ENCODE assay signal across 32 cellular contexts in genomic region chr4:139152249-139152648, GRCh38.
"Had no signal": no experiment of that assay in that cellular context is flagged by ENCODE, and none has a peak within 500 bp of the region (broad histone marks: within the 10 kb centered on the region; RNA-seq: fewer than 3 reads in every experiment).

No MANE protein-coding gene starts in this region.

- H3K27me3 ChIP-seq: body of pancreas, breast epithelium, Peyer's patch, SJSA1 had no signal

- FAIRE-seq: astrocyte, TTC549 had no signal

- H3K9me3 Mint-ChIP-seq: activated CD4-positive, alpha-beta T cell treated with anti-CD3 and anti-CD28 coated beads, Interleukin-2, amount 10 ng/mL, durations not matched to agents 7 days and 5 days; activated naive CD4-positive, alpha-beta T cell treated with anti-CD3 and anti-CD28 coated beads, Interleukin-2, amount 50 U/mL, for 24 hours; activated naive CD8-positive, alpha-beta T cell treated with anti-CD3 and anti-CD28 coated beads, Interleukin-2, amount 10 ng/mL, durations not matched to agents 7 days and 5 days; activated T-cell treated with anti-CD3 and anti-CD28 coated beads, Interleukin-2, amount 50 U/mL, for 24 hours; activated T-helper 2 cell treated with anti-CD3 and anti-CD28 coated beads, Interferon-gamma antibody, Interleukin-2, Interleukin-4, amounts not matched to agents 10 μg/mL and 5 μg/mL and 100 μg/mL, durations not matched to agents 14 hours and 24 hours and 36 hours; T-helper 1 cell treated with Interleukin-12 subunit alpha and Interleukin-12 subunit beta and Interleukin-4 antibody, amounts not matched to agents 30 μg/mL and 1 μg/mL, for 36 hours; T-helper 2 cell treated with Interferon-gamma antibody and Interleukin-4, amounts not matched to agents 5 μg/mL and 100 μg/mL, for 36 hours had no signal

- DNase-seq: activated CD4-positive, alpha-beta T cell treated with anti-CD3 and anti-CD28 coated beads for 36 hours; activated CD4-positive, alpha-beta T cell treated with anti-CD3 and anti-CD28 coated beads, Interleukin-2, amount 10 ng/mL, durations not matched to agents 7 days and 5 days; activated CD4-positive, alpha-beta T cell treated with anti-CD3 and anti-CD28 coated beads, Interleukin-2, amount 50 U/mL, for 48 hours; activated CD8-positive, alpha-beta T cell treated with anti-CD3 and anti-CD28 coated beads, Interleukin-2, amount 10 ng/mL, durations not matched to agents 7 days and 5 days; activated gamma-delta T cell; activated naive CD4-positive, alpha-beta T cell treated with Interleukin-2 at 50 U/mL for 16 hours; activated naive CD8-positive, alpha-beta T cell treated with anti-CD3 and anti-CD28 coated beads, Interleukin-2, amount 10 ng/mL, durations not matched to agents 7 days and 5 days; activated T-cell treated with anti-CD3 and anti-CD28 coated beads, Interleukin-2, amount 50 U/mL, for 24 hours; amygdala; body of pancreas; NCI-H1105; NCI-H1417 treated with DMSO at 0.1 percent for 48 hours; NCI-H187 treated with DMSO at 0.1 percent for 48 hours; NCI-H2081; NCI-H2171 treated with DMSO at 0.1 percent for 48 hours; NCI-H2227 treated with DMSO at 0.1 percent for 48 hours; NCI-H446; NCI-H510A treated with DMSO at 0.1 percent for 48 hours; PC-3; Peyer's patch; RPMI8226; SHP77 treated with DMSO at 0.1 percent for 48 hours; SK-N-SH had no signal

- H3K4me3 Mint-ChIP-seq: activated CD4-positive, alpha-beta T cell treated with anti-CD3 and anti-CD28 coated beads for 36 hours; activated CD4-positive, alpha-beta T cell treated with anti-CD3 and anti-CD28 coated beads, Interleukin-2, amount 10 ng/mL, durations not matched to agents 7 days and 5 days; activated CD8-positive, alpha-beta T cell treated with anti-CD3 and anti-CD28 coated beads, Interleukin-2, amount 10 ng/mL, durations not matched to agents 7 days and 5 days; activated naive CD4-positive, alpha-beta T cell treated with anti-CD3 and anti-CD28 coated beads, Interleukin-2, amount 50 U/mL, for 24 hours; activated naive CD8-positive, alpha-beta T cell treated with anti-CD3 and anti-CD28 coated beads, Interleukin-2, amount 10 ng/mL, durations not matched to agents 7 days and 5 days; activated T-cell treated with anti-CD3 and anti-CD28 coated beads, Interleukin-2, amount 50 U/mL, for 24 hours; T-helper 1 cell treated with Interleukin-12 subunit alpha and Interleukin-12 subunit beta and Interleukin-4 antibody, amounts not matched to agents 30 μg/mL and 1 μg/mL, for 36 hours; T-helper 2 cell treated with Interferon-gamma antibody and Interleukin-4, amounts not matched to agents 5 μg/mL and 100 μg/mL, for 36 hours had no signal

- H3K4me3 ChIP-seq: body of pancreas, breast epithelium, Peyer's patch, SJSA1 had no signal

- H3K27me3 Mint-ChIP-seq: activated CD4-positive, alpha-beta T cell treated with anti-CD3 and anti-CD28 coated beads for 36 hours; activated CD4-positive, alpha-beta T cell treated with anti-CD3 and anti-CD28 coated beads, Interleukin-2, amount 10 ng/mL, durations not matched to agents 7 days and 5 days; activated naive CD4-positive, alpha-beta T cell treated with anti-CD3 and anti-CD28 coated beads, Interleukin-2, amount 50 U/mL, for 24 hours; activated T-cell treated with anti-CD3 and anti-CD28 coated beads, Interleukin-2, amount 50 U/mL, for 24 hours had no signal

- H3K36me3 Mint-ChIP-seq: activated naive CD4-positive, alpha-beta T cell treated with anti-CD3 and anti-CD28 coated beads, Interleukin-2, amount 50 U/mL, for 24 hours had no signal

- ATAC-seq: activated CD4-positive, alpha-beta T cell treated with anti-CD3 and anti-CD28 coated beads for 36 hours; activated CD4-positive, CD25-positive, alpha-beta regulatory T cell treated with anti-CD3 and anti-CD28 coated beads, Interleukin-2, amount 50 U/mL, for 24 hours; activated CD8-positive, alpha-beta T cell treated with anti-CD3 and anti-CD28 coated beads, Interleukin-2, amount 10 ng/mL, durations not matched to agents 7 days and 5 days; body of pancreas; PC-3 had no signal

- H3K27ac Mint-ChIP-seq: activated CD4-positive, alpha-beta T cell treated with anti-CD3 and anti-CD28 coated beads for 36 hours; activated CD4-positive, alpha-beta T cell treated with anti-CD3 and anti-CD28 coated beads, Interleukin-2, amount 10 ng/mL, durations not matched to agents 7 days and 5 days; activated CD8-positive, alpha-beta T cell treated with anti-CD3 and anti-CD28 coated beads, Interleukin-2, amount 10 ng/mL, durations not matched to agents 7 days and 5 days; activated naive CD4-positive, alpha-beta T cell treated with anti-CD3 and anti-CD28 coated beads, Interleukin-2, amount 50 U/mL, for 24 hours; activated naive CD8-positive, alpha-beta T cell treated with anti-CD3 and anti-CD28 coated beads, Interleukin-2, amount 10 ng/mL, durations not matched to agents 7 days and 5 days; activated T-cell treated with anti-CD3 and anti-CD28 coated beads, Interleukin-2, amount 50 U/mL, for 24 hours; activated T-helper 2 cell treated with anti-CD3 and anti-CD28 coated beads, Interferon-gamma antibody, Interleukin-2, Interleukin-4, amounts not matched to agents 10 μg/mL and 5 μg/mL and 100 μg/mL, durations not matched to agents 14 hours and 24 hours and 36 hours; T-helper 1 cell treated with Interleukin-12 subunit alpha and Interleukin-12 subunit beta and Interleukin-4 antibody, amounts not matched to agents 30 μg/mL and 1 μg/mL, for 36 hours; T-helper 2 cell treated with Interferon-gamma antibody and Interleukin-4, amounts not matched to agents 5 μg/mL and 100 μg/mL, for 36 hours had no signal

- H3K9me3 ChIP-seq: body of pancreas, breast epithelium, Peyer's patch, SJSA1, SK-N-SH had no signal

- H3K27ac ChIP-seq: body of pancreas, breast epithelium, Peyer's patch, SJSA1 had no signal

- H3K36me3 ChIP-seq: breast epithelium, Peyer's patch, SJSA1 had no signal

- H3K4me1 ChIP-seq: body of pancreas, breast epithelium, Peyer's patch had no signal
